Comparison of ENCODE assay signal across 1 cellular context in the genomic region with DNA sequence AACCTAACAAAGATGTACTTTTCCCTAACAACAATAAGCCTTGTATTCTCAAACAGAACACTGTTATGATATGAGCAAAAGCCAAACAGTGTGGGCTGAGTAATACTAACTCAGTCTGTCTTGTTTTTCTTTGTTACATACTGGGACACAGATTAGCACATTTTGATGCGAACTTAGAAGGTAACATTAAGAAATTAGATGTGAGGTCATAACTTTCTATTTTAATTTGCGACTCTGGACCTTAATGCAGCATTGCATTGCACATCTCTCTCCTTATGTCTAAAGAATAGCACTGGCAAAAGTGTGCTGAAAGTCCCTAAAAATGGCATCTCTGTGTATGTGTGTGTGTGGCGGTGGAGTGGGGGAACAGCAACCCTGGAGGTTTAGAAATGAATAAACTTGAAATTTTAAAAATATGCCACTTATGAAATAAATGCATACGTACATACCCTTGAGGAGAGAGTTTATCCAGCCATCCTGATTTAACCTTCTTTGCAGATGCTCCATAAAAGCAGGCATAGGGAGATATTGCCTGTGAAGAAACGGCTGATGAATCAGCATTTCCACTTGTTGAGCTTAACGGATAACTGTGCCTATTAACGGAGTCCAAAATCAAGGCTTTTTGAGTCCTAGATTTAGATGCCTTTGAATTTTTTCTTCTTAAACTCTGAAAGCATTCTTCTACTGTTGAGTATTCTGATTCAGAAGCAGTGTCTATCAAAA.
TF ChIP-seq lines count a peak whose summit lies in the region.

No MANE protein-coding gene starts in this region.

TF ChIP-seq in GM23338, 12 proteins besides CTCF, POLR2A, EP300 and RAD21:
- TF ChIP-seq, protein P1, sequence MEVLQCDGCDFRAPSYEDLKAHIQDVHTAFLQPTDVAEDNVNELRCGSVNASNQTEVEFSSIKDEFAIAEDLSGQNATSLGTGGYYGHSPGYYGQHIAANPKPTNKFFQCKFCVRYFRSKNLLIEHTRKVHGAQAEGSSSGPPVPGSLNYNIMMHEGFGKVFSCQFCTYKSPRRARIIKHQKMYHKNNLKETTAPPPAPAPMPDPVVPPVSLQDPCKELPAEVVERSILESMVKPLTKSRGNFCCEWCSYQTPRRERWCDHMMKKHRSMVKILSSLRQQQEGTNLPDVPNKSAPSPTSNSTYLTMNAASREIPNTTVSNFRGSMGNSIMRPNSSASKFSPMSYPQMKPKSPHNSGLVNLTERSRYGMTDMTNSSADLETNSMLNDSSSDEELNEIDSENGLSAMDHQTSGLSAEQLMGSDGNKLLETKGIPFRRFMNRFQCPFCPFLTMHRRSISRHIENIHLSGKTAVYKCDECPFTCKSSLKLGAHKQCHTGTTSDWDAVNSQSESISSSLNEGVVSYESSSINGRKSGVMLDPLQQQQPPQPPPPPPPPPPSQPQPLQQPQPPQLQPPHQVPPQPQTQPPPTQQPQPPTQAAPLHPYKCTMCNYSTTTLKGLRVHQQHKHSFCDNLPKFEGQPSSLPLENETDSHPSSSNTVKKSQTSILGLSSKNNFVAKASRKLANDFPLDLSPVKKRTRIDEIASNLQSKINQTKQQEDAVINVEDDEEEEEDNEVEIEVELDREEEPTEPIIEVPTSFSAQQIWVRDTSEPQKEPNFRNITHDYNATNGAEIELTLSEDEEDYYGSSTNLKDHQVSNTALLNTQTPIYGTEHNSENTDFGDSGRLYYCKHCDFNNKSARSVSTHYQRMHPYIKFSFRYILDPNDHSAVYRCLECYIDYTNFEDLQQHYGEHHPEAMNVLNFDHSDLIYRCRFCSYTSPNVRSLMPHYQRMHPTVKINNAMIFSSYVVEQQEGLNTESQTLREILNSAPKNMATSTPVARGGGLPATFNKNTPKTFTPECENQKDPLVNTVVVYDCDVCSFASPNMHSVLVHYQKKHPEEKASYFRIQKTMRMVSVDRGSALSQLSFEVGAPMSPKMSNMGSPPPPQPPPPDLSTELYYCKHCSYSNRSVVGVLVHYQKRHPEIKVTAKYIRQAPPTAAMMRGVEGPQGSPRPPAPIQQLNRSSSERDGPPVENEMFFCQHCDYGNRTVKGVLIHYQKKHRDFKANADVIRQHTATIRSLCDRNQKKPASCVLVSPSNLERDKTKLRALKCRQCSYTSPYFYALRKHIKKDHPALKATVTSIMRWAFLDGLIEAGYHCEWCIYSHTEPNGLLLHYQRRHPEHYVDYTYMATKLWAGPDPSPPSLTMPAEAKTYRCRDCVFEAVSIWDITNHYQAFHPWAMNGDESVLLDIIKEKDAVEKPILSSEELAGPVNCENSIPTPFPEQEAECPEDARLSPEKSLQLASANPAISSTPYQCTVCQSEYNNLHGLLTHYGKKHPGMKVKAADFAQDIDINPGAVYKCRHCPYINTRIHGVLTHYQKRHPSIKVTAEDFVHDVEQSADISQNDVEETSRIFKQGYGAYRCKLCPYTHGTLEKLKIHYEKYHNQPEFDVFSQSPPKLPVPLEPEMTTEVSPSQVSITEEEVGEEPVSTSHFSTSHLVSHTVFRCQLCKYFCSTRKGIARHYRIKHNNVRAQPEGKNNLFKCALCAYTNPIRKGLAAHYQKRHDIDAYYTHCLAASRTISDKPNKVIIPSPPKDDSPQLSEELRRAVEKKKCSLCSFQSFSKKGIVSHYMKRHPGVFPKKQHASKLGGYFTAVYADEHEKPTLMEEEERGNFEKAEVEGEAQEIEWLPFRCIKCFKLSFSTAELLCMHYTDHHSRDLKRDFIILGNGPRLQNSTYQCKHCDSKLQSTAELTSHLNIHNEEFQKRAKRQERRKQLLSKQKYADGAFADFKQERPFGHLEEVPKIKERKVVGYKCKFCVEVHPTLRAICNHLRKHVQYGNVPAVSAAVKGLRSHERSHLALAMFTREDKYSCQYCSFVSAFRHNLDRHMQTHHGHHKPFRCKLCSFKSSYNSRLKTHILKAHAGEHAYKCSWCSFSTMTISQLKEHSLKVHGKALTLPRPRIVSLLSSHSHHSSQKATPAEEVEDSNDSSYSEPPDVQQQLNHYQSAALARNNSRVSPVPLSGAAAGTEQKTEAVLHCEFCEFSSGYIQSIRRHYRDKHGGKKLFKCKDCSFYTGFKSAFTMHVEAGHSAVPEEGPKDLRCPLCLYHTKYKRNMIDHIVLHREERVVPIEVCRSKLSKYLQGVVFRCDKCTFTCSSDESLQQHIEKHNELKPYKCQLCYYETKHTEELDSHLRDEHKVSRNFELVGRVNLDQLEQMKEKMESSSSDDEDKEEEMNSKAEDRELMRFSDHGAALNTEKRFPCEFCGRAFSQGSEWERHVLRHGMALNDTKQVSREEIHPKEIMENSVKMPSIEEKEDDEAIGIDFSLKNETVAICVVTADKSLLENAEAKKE (CRISPR knock-in tag; IDR thresholded peaks at IDR 0.05) = no peak
- TF ChIP-seq, protein P2, sequence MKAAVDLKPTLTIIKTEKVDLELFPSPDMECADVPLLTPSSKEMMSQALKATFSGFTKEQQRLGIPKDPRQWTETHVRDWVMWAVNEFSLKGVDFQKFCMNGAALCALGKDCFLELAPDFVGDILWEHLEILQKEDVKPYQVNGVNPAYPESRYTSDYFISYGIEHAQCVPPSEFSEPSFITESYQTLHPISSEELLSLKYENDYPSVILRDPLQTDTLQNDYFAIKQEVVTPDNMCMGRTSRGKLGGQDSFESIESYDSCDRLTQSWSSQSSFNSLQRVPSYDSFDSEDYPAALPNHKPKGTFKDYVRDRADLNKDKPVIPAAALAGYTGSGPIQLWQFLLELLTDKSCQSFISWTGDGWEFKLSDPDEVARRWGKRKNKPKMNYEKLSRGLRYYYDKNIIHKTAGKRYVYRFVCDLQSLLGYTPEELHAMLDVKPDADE (IDR thresholded peaks at IDR 0.05) = no peak
- TF ChIP-seq CREB1 (CRISPR knock-in tag; IDR thresholded peaks at IDR 0.05; ENCODE audit: low read depth) (no peak), ZNF331 (CRISPR knock-in tag; IDR thresholded peaks at IDR 0.05; ENCODE audit: low read depth) (no peak), NANOG (IDR thresholded peaks at IDR 0.05; ENCODE audit: borderline replicate concordance) (no peak), ZNF114 (CRISPR knock-in tag; IDR thresholded peaks at IDR 0.05) (no peak), EZH2phosphoT487 (IDR thresholded peaks at IDR 0.05; ENCODE audit: unreplicated experiment) (no peak), EZH2 (IDR thresholded peaks at IDR 0.05; ENCODE audit: low read depth, unreplicated experiment) (no peak), STAT1 (IDR thresholded peaks at IDR 0.05; ENCODE audit: unreplicated experiment) (no peak), POLR2AphosphoS5 (IDR thresholded peaks at IDR 0.05; ENCODE audit: low read depth) (no peak)
- TF ChIP-seq, protein P3, sequence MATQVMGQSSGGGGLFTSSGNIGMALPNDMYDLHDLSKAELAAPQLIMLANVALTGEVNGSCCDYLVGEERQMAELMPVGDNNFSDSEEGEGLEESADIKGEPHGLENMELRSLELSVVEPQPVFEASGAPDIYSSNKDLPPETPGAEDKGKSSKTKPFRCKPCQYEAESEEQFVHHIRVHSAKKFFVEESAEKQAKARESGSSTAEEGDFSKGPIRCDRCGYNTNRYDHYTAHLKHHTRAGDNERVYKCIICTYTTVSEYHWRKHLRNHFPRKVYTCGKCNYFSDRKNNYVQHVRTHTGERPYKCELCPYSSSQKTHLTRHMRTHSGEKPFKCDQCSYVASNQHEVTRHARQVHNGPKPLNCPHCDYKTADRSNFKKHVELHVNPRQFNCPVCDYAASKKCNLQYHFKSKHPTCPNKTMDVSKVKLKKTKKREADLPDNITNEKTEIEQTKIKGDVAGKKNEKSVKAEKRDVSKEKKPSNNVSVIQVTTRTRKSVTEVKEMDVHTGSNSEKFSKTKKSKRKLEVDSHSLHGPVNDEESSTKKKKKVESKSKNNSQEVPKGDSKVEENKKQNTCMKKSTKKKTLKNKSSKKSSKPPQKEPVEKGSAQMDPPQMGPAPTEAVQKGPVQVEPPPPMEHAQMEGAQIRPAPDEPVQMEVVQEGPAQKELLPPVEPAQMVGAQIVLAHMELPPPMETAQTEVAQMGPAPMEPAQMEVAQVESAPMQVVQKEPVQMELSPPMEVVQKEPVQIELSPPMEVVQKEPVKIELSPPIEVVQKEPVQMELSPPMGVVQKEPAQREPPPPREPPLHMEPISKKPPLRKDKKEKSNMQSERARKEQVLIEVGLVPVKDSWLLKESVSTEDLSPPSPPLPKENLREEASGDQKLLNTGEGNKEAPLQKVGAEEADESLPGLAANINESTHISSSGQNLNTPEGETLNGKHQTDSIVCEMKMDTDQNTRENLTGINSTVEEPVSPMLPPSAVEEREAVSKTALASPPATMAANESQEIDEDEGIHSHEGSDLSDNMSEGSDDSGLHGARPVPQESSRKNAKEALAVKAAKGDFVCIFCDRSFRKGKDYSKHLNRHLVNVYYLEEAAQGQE (IDR thresholded peaks at IDR 0.05; ENCODE audit: unreplicated experiment) = no peak
